Comparison of ENCODE assay signal across 8 cellular contexts in the genomic region with DNA sequence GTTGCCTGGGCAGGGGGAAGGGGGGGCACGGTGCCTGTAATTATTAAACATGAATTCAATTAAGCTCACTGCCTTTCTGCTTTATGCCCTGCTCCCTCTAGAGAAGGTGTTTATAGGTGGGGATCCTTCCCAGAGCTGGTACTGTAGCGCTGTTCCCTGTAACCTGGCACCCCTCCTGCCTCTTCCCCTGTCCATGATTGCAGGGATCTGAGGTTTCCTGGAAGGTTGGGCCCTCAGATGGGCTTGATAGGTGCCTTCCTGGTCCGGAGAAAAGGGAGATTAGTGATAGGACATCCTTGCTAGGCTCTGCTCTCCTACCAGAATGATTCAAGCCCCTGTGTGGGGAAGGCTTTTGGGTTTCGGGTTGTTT. TPM values are rescaled to one million over a fixed set of nuclear protein-coding genes. Genes with fewer than 3 reads are reported as not detected.
DNase-seq lines count a peak whose midpoint lies in the region; ATAC-seq, FAIRE-seq and TF ChIP-seq lines count a peak whose summit lies in the region.

No MANE protein-coding gene starts in this region.

- no peaks in the 10 kb centered on the region for H3K36me3 Mint-ChIP-seq in glutamatergic neuron (ENCODE audit: unreplicated experiment)

- ATAC-seq in A549 (peak; percentile 33 to 45), HG03521 (IDR thresholded peaks at IDR 0.05; ENCODE audit: unreplicated experiment) (no peak)

- H3K4me2 ChIP-seq in A549 (peak overlapping the region; percentile 96), GM23248 (ENCODE audit: unreplicated experiment) (no peak overlapping the region), SU-DHL-6 (ENCODE audit: low read depth, low read length, poor library complexity, severe bottlenecking) (peak overlapping the region; percentile 71), smooth muscle cell (peak overlapping the region; percentile 95)

- H3K36me3 ChIP-seq in GM23248 (ENCODE audit: low read depth), result peaks cover 37% of the 10 kb centered on the region
- peaks cover 25% of the 10 kb centered on the region; the same call in 1 of the 2 replicates for H3K36me3 ChIP-seq in SU-DHL-6 (ENCODE audit: low read length)
- peaks cover 3% of the 10 kb centered on the region for H3K36me3 ChIP-seq in smooth muscle cell (ENCODE audit: low read depth)

- H3K27me3 Mint-ChIP-seq in glutamatergic neuron (ENCODE audit: unreplicated experiment), result peaks cover 16% of the 10 kb centered on the region

- H2AFZ ChIP-seq in GM23248, result no peak overlapping the region
- no peak overlapping the region for H2AFZ ChIP-seq in SU-DHL-6 (ENCODE audit: low read depth, low read length, severe bottlenecking)
- H2AFZ ChIP-seq in smooth muscle cell (ENCODE audit: low read depth), result no peak overlapping the region

- POLR2A ChIA-PET in A549 (lab: Yijun Ruan, JAX), result no interaction called here

- peaks cover 69% of the 10 kb centered on the region for H3K79me2 ChIP-seq in GM23248 (ENCODE audit: insufficient read depth)
- no peaks in the 10 kb centered on the region for H3K79me2 ChIP-seq in SU-DHL-6 (ENCODE audit: insufficient read depth, low read length)
- H3K79me2 ChIP-seq in smooth muscle cell (ENCODE audit: low read depth), result peaks cover 26% of the 10 kb centered on the region

- H3K9ac ChIP-seq in GM23248 (peak overlapping the region; percentile 88), SU-DHL-6 (ENCODE audit: low read length) (peak overlapping the region; percentile 65), smooth muscle cell (ENCODE audit: low read depth) (peak overlapping the region; percentile 97)

- TF ChIP-seq POLR2A in A549 (IDR thresholded peaks at IDR 0.05; ENCODE audit: low read length), result no peak

- no peak for FAIRE-seq in A549 (lab: Jason Lieb, UNC)

- peaks cover 18% of the 10 kb centered on the region for H3K9me3 Mint-ChIP-seq in glutamatergic neuron (ENCODE audit: unreplicated experiment)

- H3K4me1 Mint-ChIP-seq in glutamatergic neuron (ENCODE audit: low read depth, unreplicated experiment), result peaks cover 26% of the 10 kb centered on the region

- H3K27ac ChIP-seq in A549 (peak overlapping the region in 1 of 2 experiments; percentile 97; a peak in 3 of 6 replicates), GM23248 (peak overlapping the region; percentile 94), SU-DHL-6 (ENCODE audit: low read depth, low read length) (peak overlapping the region; percentile 36), smooth muscle cell (ENCODE audit: low read depth) (peak overlapping the region; percentile 100)

- H3K4me3 Mint-ChIP-seq in glutamatergic neuron (ENCODE audit: unreplicated experiment), result peak overlapping the region; percentile 78

- H3K9me3 ChIP-seq in A549 (no peaks in the 10 kb centered on the region), GM23248 (ENCODE audit: low read depth) (no peaks in the 10 kb centered on the region), SU-DHL-6 (ENCODE audit: insufficient read depth, low read length) (no peaks in the 10 kb centered on the region), smooth muscle cell (replicated peaks; ENCODE audit: low read depth) (no peaks in the 10 kb centered on the region)

- peak; percentile 15 to 38 for DNase-seq in A549 (ENCODE audit: low read depth in 1 of 2, low spot score in 1 of 2)
- DNase-seq in GM23248, result peak; percentile 42
- DNase-seq in glutamatergic neuron, result no peak
- no peak for DNase-seq in smooth muscle cell (lab: John Stamatoyannopoulos, UW; ENCODE audit: unreplicated experiment)
- DNase-seq in SIG-M5 (lab: John Stamatoyannopoulos, UW), result no peak
- DNase-seq in NCI-H1694 treated with DMSO at 0.1 percent for 48 hours (lab: John Stamatoyannopoulos, UW), result no peak

- in situ Hi-C loops in GM23248 (cut with MboI), result no loop called here

- H3K4me1 ChIP-seq in A549, result peaks cover 54% of the 10 kb centered on the region; the same call in 2 of the 3 replicates
- H3K4me1 ChIP-seq in GM23248 (ENCODE audit: insufficient read depth), result peaks cover 69% of the 10 kb centered on the region
- peaks cover 19% of the 10 kb centered on the region for H3K4me1 ChIP-seq in smooth muscle cell (ENCODE audit: low read depth)

- peak overlapping the region; percentile 86 for H3K27ac Mint-ChIP-seq in glutamatergic neuron (ENCODE audit: unreplicated experiment)

- CTCF ChIA-PET in A549 (lab: Yijun Ruan, JAX), result interaction anchor here (0.7 to 0.9 kb wide), 2 partner anchors 9 to 26 kb away, joined by 3 read pairs; partner anchors contain the start of genes CLCN2 and POLR2H

- TF ChIP-seq EP300 in A549 (IDR thresholded peaks at IDR 0.05), result no peak

- no peak for TF ChIP-seq CTCF in A549 (IDR thresholded peaks at IDR 0.05)
- no peak for TF ChIP-seq CTCF in SU-DHL-6 (IDR thresholded peaks at IDR 0.05; ENCODE audit: insufficient read depth, low read length, poor library complexity, severe bottlenecking)
- TF ChIP-seq CTCF in glutamatergic neuron (IDR thresholded peaks at IDR 0.05; ENCODE audit: partially characterized antibody, unreplicated experiment), result no peak
- no peak for TF ChIP-seq CTCF in smooth muscle cell (IDR thresholded peaks at IDR 0.05; ENCODE audit: borderline replicate concordance, insufficient read depth, poor library complexity, severe bottlenecking)

- H4K20me1 ChIP-seq in GM23248 (ENCODE audit: insufficient read depth) (peaks cover 8% of the 10 kb centered on the region; the same call in 1 of the 2 replicates), SU-DHL-6 (ENCODE audit: low read depth, low read length) (peaks cover 3% of the 10 kb centered on the region; the same call in 1 of the 2 replicates), smooth muscle cell (ENCODE audit: low read depth) (peaks cover 79% of the 10 kb centered on the region)

- H3K4me3 ChIP-seq in A549 (no peak overlapping the region), GM23248 (peak overlapping the region; percentile 72; the same call in 1 of the 2 replicates), SU-DHL-6 (ENCODE audit: insufficient read depth, low read length, poor library complexity, severe bottlenecking) (peak overlapping the region; percentile 80), smooth muscle cell (peak overlapping the region; percentile 88)

- WGBS in A549 (ENCODE audit: missing lambda C conversion rate), result 70% methylated on average over 4 of the region's 4 CpGs
- WGBS in GM23248 (ENCODE audit: low coverage in 1 of 2, low lambda C conversion rate in 2 of 2, missing lambda C conversion rate in 2 of 2), 2 experiments, result 48 to 50% methylated on average over 4 of the region's 4 CpGs
- 57% methylated on average over 4 of the region's 4 CpGs for WGBS in smooth muscle cell (ENCODE audit: low lambda C conversion rate)

- H3F3A ChIP-seq in GM23248 (ENCODE audit: insufficient read depth) (peaks cover 65% of the 10 kb centered on the region), SU-DHL-6 (ENCODE audit: insufficient read depth) (peaks cover 45% of the 10 kb centered on the region), smooth muscle cell (ENCODE audit: low read depth) (peaks cover 39% of the 10 kb centered on the region)

- H3K27me3 ChIP-seq in GM23248 (replicated peaks; ENCODE audit: insufficient read depth) (no peaks in the 10 kb centered on the region), SU-DHL-6 (ENCODE audit: low read length) (no peaks in the 10 kb centered on the region), smooth muscle cell (ENCODE audit: low read depth) (no peaks in the 10 kb centered on the region)

- H3K9me2 ChIP-seq in GM23248 (ENCODE audit: insufficient read depth) (no peaks in the 10 kb centered on the region), SU-DHL-6 (replicated peaks; ENCODE audit: insufficient read depth, low read length) (no peaks in the 10 kb centered on the region)

- no peak for TF ChIP-seq RAD21 in A549 (conservative IDR thresholded peaks at IDR 0.05 in 1 of 2, IDR thresholded peaks at IDR 0.05 in 1 of 2)

RNA-seq across cellular contexts. Expression of gene FAM131A, which starts 2.1 kb away (rescaled TPM):
- polyA plus RNA-seq in A549 (2011; rRNA removed), result 5.2 and 5.7 TPM in 2 replicates
- 10.1 and 10.2 TPM in 2 replicates for polyA plus RNA-seq in A549 (2012; cell fraction: cytosol; rRNA removed)
- 11.2 and 16.5 TPM in 2 replicates for polyA plus RNA-seq in A549 (2012; cell fraction: nucleus; rRNA removed)
- 5.4 to 6.1 TPM (median 6.0 TPM) in 3 replicates for polyA plus RNA-seq in A549 (2017; fragmentation: RNase III; extraction: RNeasy Plus Mini Kit Qiagen cat#74134 plus additional on column Dnase treatment)
- 6.0 and 7.8 TPM in 2 replicates for polyA minus RNA-seq in A549 (2011; rRNA and poly(A)+ RNA removed)
- total RNA-seq in GM23248 (2014; rRNA removed; shearing (Covaris generic)), result 24.5 and 44.9 TPM in 2 replicates
- 5.6 and 7.0 TPM in 2 replicates for polyA plus RNA-seq in GM23248 (2016; fragmentation: Nextera tagmentation; extraction: Ambion mirVana)
- 51.4 TPM for total RNA-seq in glutamatergic neuron (ENCODE audit: unreplicated experiment)
- 13.6 and 20.2 TPM in 2 replicates for total RNA-seq in smooth muscle cell
- 15.3 and 15.8 TPM in 2 replicates for polyA plus RNA-seq in smooth muscle cell

RNA-seq across cellular contexts. Expression of gene EIF4G1, which starts 20.9 kb away (rescaled TPM):
- polyA plus RNA-seq in A549 (2011; rRNA removed) (152 and 185 TPM in 2 replicates), A549 (2017; fragmentation: RNase III; extraction: RNeasy Plus Mini Kit Qiagen cat#74134 plus additional on column Dnase treatment) (248 to 261 TPM (median 254 TPM) in 3 replicates), GM23248 (2016; fragmentation: Nextera tagmentation; extraction: Ambion mirVana) (183 and 184 TPM in 2 replicates), smooth muscle cell (171 and 213 TPM in 2 replicates)
- polyA plus RNA-seq in A549 (2012; cell fraction: cytosol; rRNA removed), result 187 and 200 TPM in 2 replicates
- 476 and 597 TPM in 2 replicates for polyA plus RNA-seq in A549 (2012; cell fraction: nucleus; rRNA removed)
- polyA minus RNA-seq in A549 (2011; rRNA and poly(A)+ RNA removed), result 216 and 231 TPM in 2 replicates
- 366 and 370 TPM in 2 replicates for total RNA-seq in GM23248 (2014; rRNA removed; shearing (Covaris generic))
- total RNA-seq in glutamatergic neuron (ENCODE audit: unreplicated experiment) (346 TPM), smooth muscle cell (148 and 198 TPM in 2 replicates)

RNA-seq across cellular contexts. Expression of gene CLCN2, which starts 26.1 kb away (rescaled TPM):
- polyA plus RNA-seq in A549 (2011; rRNA removed) (2.2 and 2.7 TPM in 2 replicates), A549 (2017; fragmentation: RNase III; extraction: RNeasy Plus Mini Kit Qiagen cat#74134 plus additional on column Dnase treatment) (4.4 to 5.4 TPM (median 4.9 TPM) in 3 replicates), GM23248 (2016; fragmentation: Nextera tagmentation; extraction: Ambion mirVana) (1.3 and 1.5 TPM in 2 replicates), smooth muscle cell (4.5 and 6.5 TPM in 2 replicates)
- polyA plus RNA-seq in A549 (2012; cell fraction: cytosol; rRNA removed), result 6.2 and 7.9 TPM in 2 replicates
- 28.7 and 33.9 TPM in 2 replicates for polyA plus RNA-seq in A549 (2012; cell fraction: nucleus; rRNA removed)
- 6.0 and 9.3 TPM in 2 replicates for polyA minus RNA-seq in A549 (2011; rRNA and poly(A)+ RNA removed)
- 1.2 and 1.8 TPM in 2 replicates for total RNA-seq in GM23248 (2014; rRNA removed; shearing (Covaris generic))
- total RNA-seq in glutamatergic neuron (ENCODE audit: unreplicated experiment) (17.8 TPM), smooth muscle cell (2.3 and 4.1 TPM in 2 replicates)

RNA-seq across cellular contexts. Expression of gene POLR2H, which starts 26.2 kb away (rescaled TPM):
- polyA plus RNA-seq in A549 (2011; rRNA removed) (112 and 127 TPM in 2 replicates), A549 (2017; fragmentation: RNase III; extraction: RNeasy Plus Mini Kit Qiagen cat#74134 plus additional on column Dnase treatment) (98.9 to 104 TPM (median 103 TPM) in 3 replicates), GM23248 (2016; fragmentation: Nextera tagmentation; extraction: Ambion mirVana) (66.3 and 69.7 TPM in 2 replicates), smooth muscle cell (64.6 and 77.9 TPM in 2 replicates)
- polyA plus RNA-seq in A549 (2012; cell fraction: cytosol; rRNA removed), result 105 and 149 TPM in 2 replicates
- polyA plus RNA-seq in A549 (2012; cell fraction: nucleus; rRNA removed), result 99.6 and 204 TPM in 2 replicates
- 46.1 and 47.9 TPM in 2 replicates for polyA minus RNA-seq in A549 (2011; rRNA and poly(A)+ RNA removed)
- total RNA-seq in GM23248 (2014; rRNA removed; shearing (Covaris generic)), result 73.0 and 81.2 TPM in 2 replicates
- total RNA-seq in glutamatergic neuron (ENCODE audit: unreplicated experiment) (48.1 TPM), smooth muscle cell (87.0 and 154 TPM in 2 replicates)

RNA-seq across cellular contexts. Expression of gene PSMD2, which starts 36.2 kb away (rescaled TPM):
- 267 and 304 TPM in 2 replicates for polyA plus RNA-seq in A549 (2011; rRNA removed)
- polyA plus RNA-seq in A549 (2012; cell fraction: cytosol; rRNA removed), result 255 and 344 TPM in 2 replicates
- 344 and 368 TPM in 2 replicates for polyA plus RNA-seq in A549 (2012; cell fraction: nucleus; rRNA removed)
- 503 to 541 TPM (median 522 TPM) in 3 replicates for polyA plus RNA-seq in A549 (2017; fragmentation: RNase III; extraction: RNeasy Plus Mini Kit Qiagen cat#74134 plus additional on column Dnase treatment)
- 594 and 615 TPM in 2 replicates for polyA minus RNA-seq in A549 (2011; rRNA and poly(A)+ RNA removed)
- total RNA-seq in GM23248 (2014; rRNA removed; shearing (Covaris generic)), result 596 and 602 TPM in 2 replicates
- polyA plus RNA-seq in GM23248 (2016; fragmentation: Nextera tagmentation; extraction: Ambion mirVana), result 513 and 518 TPM in 2 replicates
- 338 TPM for total RNA-seq in glutamatergic neuron (ENCODE audit: unreplicated experiment)
- 303 and 315 TPM in 2 replicates for total RNA-seq in smooth muscle cell
- polyA plus RNA-seq in smooth muscle cell, result 356 and 400 TPM in 2 replicates

Comparison
In these comparisons a context has a peak if more than half of its experiments do, and no peak if none do; other contexts are left out.
1. DNase-seq: peak in A549 (2 of 2) and GM23248 (single experiment); none in glutamatergic neuron (single experiment), smooth muscle cell (single experiment), SIG-M5 (single experiment) and NCI-H1694 treated with DMSO at 0.1 percent for 48 hours (single experiment).
2. Peak in every context shown above with its lines, with median percentiles within 50 percentile points of each other: H3K9ac ChIP-seq.